In the genomic region with DNA sequence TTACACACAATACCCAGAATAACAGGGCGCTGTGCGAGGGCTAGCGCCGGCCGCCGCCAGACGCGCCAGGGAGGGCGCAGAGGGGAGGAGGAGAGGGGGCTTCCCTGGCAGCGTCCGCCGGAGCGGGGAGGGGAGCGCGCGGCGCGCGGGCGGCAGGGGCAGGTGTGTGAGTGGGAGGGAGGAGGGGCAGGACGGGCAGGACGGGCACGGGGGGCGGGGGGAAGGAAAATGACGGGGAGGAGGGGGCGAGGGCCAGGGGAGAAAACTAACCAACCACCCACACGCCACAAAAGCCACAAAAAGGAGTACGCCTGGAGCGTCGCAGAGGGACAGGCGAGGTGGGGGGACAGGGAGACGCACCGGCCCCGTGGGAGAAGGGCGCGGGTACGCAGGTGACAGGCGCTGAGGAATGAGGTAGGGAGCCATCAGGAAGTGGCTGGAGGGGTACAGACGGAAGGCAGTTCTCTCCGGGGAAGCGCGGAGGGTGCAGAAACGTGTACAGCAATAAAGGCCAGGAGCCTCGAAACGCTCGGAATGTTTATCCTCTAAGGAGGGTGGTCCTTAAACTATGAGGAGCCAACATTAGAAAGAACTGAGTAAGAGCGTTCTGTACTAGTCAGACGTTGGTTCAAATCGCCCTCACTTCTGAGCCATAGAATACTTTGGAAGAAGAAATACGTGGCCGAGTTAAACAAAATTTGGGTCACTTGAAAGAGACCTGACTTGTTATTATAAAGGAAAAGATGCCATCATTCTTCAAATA, we compare ENCODE assay signal across 8 cellular contexts. TPM values are rescaled to one million over a fixed set of nuclear protein-coding genes. Genes with fewer than 3 reads are reported as not detected.
A peak's percentile ranks its signal among the peaks of the same experiment; 100 is the strongest.
DNase-seq lines count a peak whose midpoint lies in the region; ATAC-seq and TF ChIP-seq lines count a peak whose summit lies in the region.

No MANE protein-coding gene starts in this region.

- H3K4me3 ChIP-seq in fibroblast of mammary gland (ENCODE audit: control insufficient read depth, low read depth, low read length): peak overlapping the region; percentile 69
- H3K4me3 ChIP-seq in thymus (ENCODE audit: low read length): peak overlapping the region; percentile 98

- no peak for ATAC-seq in GM19035 (IDR thresholded peaks at IDR 0.05; ENCODE audit: unreplicated experiment)

- under 1% methylated on average over 51 of the region's 51 CpGs for WGBS in thymus

- H3K27me3 ChIP-seq in thymus (ENCODE audit: control insufficient read depth, insufficient read depth): no peaks in the 10 kb centered on the region

- TF ChIP-seq CTCF in fibroblast of mammary gland (conservative IDR thresholded peaks at IDR 0.05; ENCODE audit: control insufficient read depth, insufficient read depth, low read depth, low read length): no peak

- peak; percentile 52 to 89 (median 88) for DNase-seq in NCI-H1417 (lab: John Stamatoyannopoulos, UW)
- DNase-seq in NCI-H1417 treated with DMSO at 0.1 percent for 48 hours (lab: John Stamatoyannopoulos, UW): no peak
- peak; percentile 54 for DNase-seq in NCI-H82 treated with DMSO at 0.1 percent for 48 hours (lab: John Stamatoyannopoulos, UW; ENCODE audit: unreplicated experiment)
- DNase-seq in activated T-cell treated with anti-CD3 and anti-CD28 coated beads, Interleukin-2, amount 50 U/mL, for 48 hours: peak; percentile 80 to 84
- no peak for DNase-seq in fibroblast of mammary gland (ENCODE audit: low read depth)
- DNase-seq in nucleus accumbens (lab: John Stamatoyannopoulos, UW): peak in 29 of 56 donors; percentile 25 to 84 (median 66)

- peak overlapping the region; percentile 99 for H3K27ac ChIP-seq in thymus (ENCODE audit: low read depth)

- H3K9me3 ChIP-seq in thymus (ENCODE audit: control insufficient read depth): no peaks in the 10 kb centered on the region

- peaks cover 19% of the 10 kb centered on the region for H3K36me3 ChIP-seq in thymus (ENCODE audit: control insufficient read depth, insufficient read depth)

- H3K4me1 ChIP-seq in thymus (ENCODE audit: control insufficient read depth, insufficient read depth, low read length): peaks cover 3% of the 10 kb centered on the region

RNA-seq across cellular contexts. Expression of a gene that starts 0.7 kb away (rescaled TPM):
- 172 TPM for polyA plus RNA-seq in thymus

Comparison
In these comparisons a context has a peak if more than half of its experiments do, and no peak if none do; other contexts are left out.
1. DNase-seq: peak in NCI-H1417 (3 of 3), NCI-H82 treated with DMSO at 0.1 percent for 48 hours (single experiment), activated T-cell treated with anti-CD3 and anti-CD28 coated beads, Interleukin-2, amount 50 U/mL, for 48 hours (2 of 2) and nucleus accumbens (29 of 56); none in NCI-H1417 treated with DMSO at 0.1 percent for 48 hours (single experiment) and fibroblast of mammary gland (single experiment).